In genomic region chr13:109200556-109200955, GRCh38 we compare ENCODE assay signal across 23 cellular contexts.
"Had no signal": no experiment of that assay in that cellular context is flagged by ENCODE, and none has a peak within 500 bp of the region (broad histone marks: within the 10 kb centered on the region; RNA-seq: fewer than 3 reads in every experiment).

No MANE protein-coding gene starts in this region.

- H3K27ac Mint-ChIP-seq: activated CD4-positive, alpha-beta T cell treated with anti-CD3 and anti-CD28 coated beads, Interleukin-2, amount 10 ng/mL, durations not matched to agents 7 days and 5 days; activated CD8-positive, alpha-beta T cell treated with anti-CD3 and anti-CD28 coated beads, Interleukin-2, amount 10 ng/mL, durations not matched to agents 7 days and 5 days; activated naive CD4-positive, alpha-beta T cell treated with anti-CD3 and anti-CD28 coated beads, Interleukin-2, amount 50 U/mL, for 24 hours; activated T-helper 1 cell treated with anti-CD3 and anti-CD28 coated beads, Interleukin-12 subunit alpha, Interleukin-12 subunit beta, Interleukin-2, Interleukin-4 antibody, amounts not matched to agents 30 ng/mL and 10 ng/mL and 1 ng/mL, durations not matched to agents 14 hours and 24 hours and 36 hours; effector memory CD8-positive, alpha-beta T cell; nephron; stimulated activated memory B cell treated with anti-CD40 and anti-IgM and Interleukin-4, amounts not matched to agents 10 μg/mL and 1 μg/mL and 100 μg/mL, for 72 hours; T-helper 17 cell had no signal

- H3K9me3 Mint-ChIP-seq: activated CD4-positive, alpha-beta T cell treated with anti-CD3 and anti-CD28 coated beads, Interleukin-2, amount 10 ng/mL, durations not matched to agents 7 days and 5 days; activated naive CD4-positive, alpha-beta T cell treated with anti-CD3 and anti-CD28 coated beads, Interleukin-2, amount 50 U/mL, for 24 hours; activated T-helper 1 cell treated with anti-CD3 and anti-CD28 coated beads, Interleukin-12 subunit alpha, Interleukin-12 subunit beta, Interleukin-2, Interleukin-4 antibody, amounts not matched to agents 30 ng/mL and 10 ng/mL and 1 ng/mL, durations not matched to agents 14 hours and 24 hours and 36 hours; nephron; stimulated activated memory B cell treated with anti-CD40 and anti-IgM and Interleukin-4, amounts not matched to agents 10 μg/mL and 1 μg/mL and 100 μg/mL, for 72 hours had no signal

- H3K36me3 Mint-ChIP-seq: activated naive CD4-positive, alpha-beta T cell treated with anti-CD3 and anti-CD28 coated beads, Interleukin-2, amount 50 U/mL, for 24 hours; stimulated activated memory B cell treated with anti-CD40 and anti-IgM and Interleukin-4, amounts not matched to agents 10 μg/mL and 1 μg/mL and 100 μg/mL, for 72 hours had no signal

- DNase-seq: activated CD4-positive, alpha-beta T cell treated with anti-CD3 and anti-CD28 coated beads, Interleukin-2, amount 10 ng/mL, durations not matched to agents 7 days and 5 days; activated CD4-positive, CD25-positive, alpha-beta regulatory T cell treated with anti-CD3 and anti-CD28 coated beads, Interleukin-2, amount 50 U/mL, for 72 hours; activated CD8-positive, alpha-beta T cell treated with anti-CD3 and anti-CD28 coated beads, Interleukin-2, amount 10 ng/mL, durations not matched to agents 7 days and 5 days; activated gamma-delta T cell; aorta; brain microvascular endothelial cell; caudate nucleus; effector memory CD8-positive, alpha-beta T cell; heart right ventricle; islet precursor cell; left cardiac atrium; right lobe of liver; small intestine; T-helper 17 cell; trophoblast cell; WERI-Rb-1 had no signal

- H3K4me3 ChIP-seq: esophagus muscularis mucosa, heart right ventricle, right lobe of liver, vagina had no signal

- H3K4me1 Mint-ChIP-seq: activated CD4-positive, alpha-beta T cell treated with anti-CD3 and anti-CD28 coated beads, Interleukin-2, amount 10 ng/mL, durations not matched to agents 7 days and 5 days; activated naive CD4-positive, alpha-beta T cell treated with anti-CD3 and anti-CD28 coated beads, Interleukin-2, amount 50 U/mL, for 24 hours; nephron; stimulated activated memory B cell treated with anti-CD40 and anti-IgM and Interleukin-4, amounts not matched to agents 10 μg/mL and 1 μg/mL and 100 μg/mL, for 72 hours; T-helper 17 cell had no signal

- H3K27me3 Mint-ChIP-seq: activated CD4-positive, alpha-beta T cell treated with anti-CD3 and anti-CD28 coated beads, Interleukin-2, amount 10 ng/mL, durations not matched to agents 7 days and 5 days; effector memory CD8-positive, alpha-beta T cell; T-helper 17 cell had no signal

- H3K4me1 ChIP-seq: heart right ventricle, right lobe of liver, vagina had no signal

- H3K9me3 ChIP-seq: esophagus muscularis mucosa, heart right ventricle, neutrophil, right lobe of liver, vagina had no signal

- H3K4me3 Mint-ChIP-seq: activated CD4-positive, alpha-beta T cell treated with anti-CD3 and anti-CD28 coated beads, Interleukin-2, amount 10 ng/mL, durations not matched to agents 7 days and 5 days; activated CD8-positive, alpha-beta T cell treated with anti-CD3 and anti-CD28 coated beads, Interleukin-2, amount 10 ng/mL, durations not matched to agents 7 days and 5 days; activated naive CD4-positive, alpha-beta T cell treated with anti-CD3 and anti-CD28 coated beads, Interleukin-2, amount 50 U/mL, for 24 hours; activated T-helper 1 cell treated with anti-CD3 and anti-CD28 coated beads, Interleukin-12 subunit alpha, Interleukin-12 subunit beta, Interleukin-2, Interleukin-4 antibody, amounts not matched to agents 30 ng/mL and 10 ng/mL and 1 ng/mL, durations not matched to agents 14 hours and 24 hours and 36 hours; effector memory CD8-positive, alpha-beta T cell; nephron; stimulated activated memory B cell treated with anti-CD40 and anti-IgM and Interleukin-4, amounts not matched to agents 10 μg/mL and 1 μg/mL and 100 μg/mL, for 72 hours; T-helper 17 cell had no signal

- H3K36me3 ChIP-seq: brain microvascular endothelial cell, esophagus muscularis mucosa, heart right ventricle, neutrophil, right lobe of liver, vagina, WERI-Rb-1 had no signal

- ATAC-seq: activated CD8-positive, alpha-beta T cell treated with anti-CD3 and anti-CD28 coated beads, Interleukin-2, amount 10 ng/mL, durations not matched to agents 7 days and 5 days; effector memory CD8-positive, alpha-beta T cell; heart right ventricle; left cardiac atrium; right lobe of liver; stimulated activated memory B cell treated with anti-CD40 and anti-IgM and Interleukin-4, amounts not matched to agents 10 μg/mL and 1 μg/mL and 100 μg/mL, for 72 hours; T-helper 17 cell had no signal

- H3K27ac ChIP-seq: brain microvascular endothelial cell, esophagus muscularis mucosa, heart right ventricle, neutrophil, right lobe of liver, vagina, WERI-Rb-1 had no signal

- H3K27me3 ChIP-seq: brain microvascular endothelial cell, esophagus muscularis mucosa, heart right ventricle, neutrophil, right lobe of liver, vagina had no signal
